ENCODE assay signal across 8 cellular contexts in genomic region chr17:81396278-81396721, GRCh38. TPM values are rescaled to one million over a fixed set of nuclear protein-coding genes. Genes with fewer than 3 reads are reported as not detected.
DNase-seq lines count a peak whose midpoint lies in the region; ATAC-seq and TF ChIP-seq lines count a peak whose summit lies in the region.

No MANE protein-coding gene starts in this region.

- DNase-seq in right atrium auricular region (ENCODE audit: low spot score) (no peak), Right ventricle myocardium superior (no peak), mucosa of descending colon (peak in 1 of 3 donors; percentile 71), vagina (ENCODE audit: extremely low spot score in 2 of 2) (no peak), HuH-7.5 (ENCODE audit: low spot score) (no peak)
- no peak for DNase-seq in NK-92 treated with Interleukin-12 subunit alpha and Interleukin-12 subunit beta, amount 100 ng/mL, for 24 hours (lab: John Stamatoyannopoulos, UW)

- ATAC-seq in Right ventricle myocardium superior (ENCODE audit: poor library complexity) (no peak), mucosa of descending colon (peak; percentile 1), HG02885 (IDR thresholded peaks at IDR 0.05; ENCODE audit: poor library complexity, unreplicated experiment) (no peak)

- peak overlapping the region; percentile 87 to 91 for H3K9ac ChIP-seq in duodenal mucosa (ENCODE audit: low read depth in 1 of 2, low read length in 2 of 2)

- H3K27me3 ChIP-seq in right atrium auricular region (no peaks in the 10 kb centered on the region), duodenal mucosa (ENCODE audit: control insufficient read depth in 1 of 2, insufficient read depth in 2 of 2, low read length in 2 of 2) (no peaks in the 10 kb centered on the region), vagina (no peaks in the 10 kb centered on the region)

- H3K4me3 ChIP-seq in right atrium auricular region (peak overlapping the region; percentile 54 to 77), duodenal mucosa (ENCODE audit: low read depth in 1 of 2, low read length in 2 of 2) (peak overlapping the region; percentile 74 to 84), mucosa of descending colon (peak overlapping the region; percentile 54), vagina (peak overlapping the region; percentile 76 to 78)

- no peak for TF ChIP-seq POLR2A in vagina (IDR thresholded peaks at IDR 0.05)

- H3K27ac ChIP-seq in right atrium auricular region (peak overlapping the region; percentile 95 to 98), duodenal mucosa (ENCODE audit: low read depth, low read length) (peak overlapping the region; percentile 84), vagina (peak overlapping the region; percentile 95)

- H3K36me3 ChIP-seq in right atrium auricular region (no peaks in the 10 kb centered on the region), duodenal mucosa (ENCODE audit: control insufficient read depth in 1 of 2, insufficient read depth in 2 of 2, low read length in 2 of 2) (peaks cover 0 to 3% of the 10 kb centered on the region in 2 donors), mucosa of descending colon (ENCODE audit: low read depth) (no peaks in the 10 kb centered on the region), vagina (no peaks in the 10 kb centered on the region)

- no peaks in the 10 kb centered on the region for H3K9me3 ChIP-seq in right atrium auricular region
- H3K9me3 ChIP-seq in duodenal mucosa (ENCODE audit: control insufficient read depth in 1 of 2, low read length in 2 of 2): no peaks in the 10 kb centered on the region
- H3K9me3 ChIP-seq in mucosa of descending colon: no peaks in the 10 kb centered on the region
- no peaks in the 10 kb centered on the region for H3K9me3 ChIP-seq in vagina

- H3K4me1 ChIP-seq in right atrium auricular region: peaks cover 0 to 46% of the 10 kb centered on the region in 2 donors
- H3K4me1 ChIP-seq in duodenal mucosa (ENCODE audit: control insufficient read depth in 1 of 2, insufficient read depth in 2 of 2, low read length in 2 of 2): peaks cover 28 to 31% of the 10 kb centered on the region in 2 donors
- H3K4me1 ChIP-seq in mucosa of descending colon (ENCODE audit: low read depth): peaks cover 44% of the 10 kb centered on the region
- H3K4me1 ChIP-seq in vagina: peaks cover 50% of the 10 kb centered on the region

- TF ChIP-seq CTCF in right atrium auricular region (IDR thresholded peaks at IDR 0.05) (no peak), mucosa of descending colon (IDR thresholded peaks at IDR 0.05) (no peak), vagina (IDR thresholded peaks at IDR 0.05) (no peak)

- intact Hi-C loops in Right ventricle myocardium superior (cut with DNase I) (no loop called here), mucosa of descending colon (cut with DNase I, micrococcal nuclease) (loop anchor here in 1 of 2 donors (10.0 kb wide), 1 partner anchor 119 kb away; the partner anchor contains the start of gene ACTG1), vagina (cut with DNase I) (loop anchor here (2.0 kb wide), 1 partner anchor 115 kb away; no protein-coding TSS in a partner anchor)

RNA-seq across cellular contexts. Expression of gene BAHCC1, which starts 1.0 kb away (rescaled TPM):
- total RNA-seq in right atrium auricular region (10 to 100 TPM in 1 of 2 donors, 1 to 10 TPM in 1; 5.8 to 12.7 TPM), Right ventricle myocardium superior (8.0 TPM), mucosa of descending colon (10 to 100 TPM; 14.0 to 27.4 (median 16.5) TPM), vagina (9.1 TPM)
